ENCODE assay signal across 1 cellular context in genomic region chr9:130128782-130129424, GRCh38.
TF ChIP-seq lines count a peak whose summit lies in the region.

No MANE protein-coding gene starts in this region.

TF ChIP-seq in WTC11, 78 proteins besides CTCF, POLR2A, EP300 and RAD21 (continued from another document):
- TF ChIP-seq, protein P1, sequence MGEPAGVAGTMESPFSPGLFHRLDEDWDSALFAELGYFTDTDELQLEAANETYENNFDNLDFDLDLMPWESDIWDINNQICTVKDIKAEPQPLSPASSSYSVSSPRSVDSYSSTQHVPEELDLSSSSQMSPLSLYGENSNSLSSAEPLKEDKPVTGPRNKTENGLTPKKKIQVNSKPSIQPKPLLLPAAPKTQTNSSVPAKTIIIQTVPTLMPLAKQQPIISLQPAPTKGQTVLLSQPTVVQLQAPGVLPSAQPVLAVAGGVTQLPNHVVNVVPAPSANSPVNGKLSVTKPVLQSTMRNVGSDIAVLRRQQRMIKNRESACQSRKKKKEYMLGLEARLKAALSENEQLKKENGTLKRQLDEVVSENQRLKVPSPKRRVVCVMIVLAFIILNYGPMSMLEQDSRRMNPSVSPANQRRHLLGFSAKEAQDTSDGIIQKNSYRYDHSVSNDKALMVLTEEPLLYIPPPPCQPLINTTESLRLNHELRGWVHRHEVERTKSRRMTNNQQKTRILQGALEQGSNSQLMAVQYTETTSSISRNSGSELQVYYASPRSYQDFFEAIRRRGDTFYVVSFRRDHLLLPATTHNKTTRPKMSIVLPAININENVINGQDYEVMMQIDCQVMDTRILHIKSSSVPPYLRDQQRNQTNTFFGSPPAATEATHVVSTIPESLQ (CRISPR knock-in tag; IDR thresholded peaks at IDR 0.05) = no peak
- TF ChIP-seq TEAD4 (CRISPR knock-in tag; IDR thresholded peaks at IDR 0.05) = no peak
